22 cellular contexts compared by ENCODE assay signal in the genomic region with DNA sequence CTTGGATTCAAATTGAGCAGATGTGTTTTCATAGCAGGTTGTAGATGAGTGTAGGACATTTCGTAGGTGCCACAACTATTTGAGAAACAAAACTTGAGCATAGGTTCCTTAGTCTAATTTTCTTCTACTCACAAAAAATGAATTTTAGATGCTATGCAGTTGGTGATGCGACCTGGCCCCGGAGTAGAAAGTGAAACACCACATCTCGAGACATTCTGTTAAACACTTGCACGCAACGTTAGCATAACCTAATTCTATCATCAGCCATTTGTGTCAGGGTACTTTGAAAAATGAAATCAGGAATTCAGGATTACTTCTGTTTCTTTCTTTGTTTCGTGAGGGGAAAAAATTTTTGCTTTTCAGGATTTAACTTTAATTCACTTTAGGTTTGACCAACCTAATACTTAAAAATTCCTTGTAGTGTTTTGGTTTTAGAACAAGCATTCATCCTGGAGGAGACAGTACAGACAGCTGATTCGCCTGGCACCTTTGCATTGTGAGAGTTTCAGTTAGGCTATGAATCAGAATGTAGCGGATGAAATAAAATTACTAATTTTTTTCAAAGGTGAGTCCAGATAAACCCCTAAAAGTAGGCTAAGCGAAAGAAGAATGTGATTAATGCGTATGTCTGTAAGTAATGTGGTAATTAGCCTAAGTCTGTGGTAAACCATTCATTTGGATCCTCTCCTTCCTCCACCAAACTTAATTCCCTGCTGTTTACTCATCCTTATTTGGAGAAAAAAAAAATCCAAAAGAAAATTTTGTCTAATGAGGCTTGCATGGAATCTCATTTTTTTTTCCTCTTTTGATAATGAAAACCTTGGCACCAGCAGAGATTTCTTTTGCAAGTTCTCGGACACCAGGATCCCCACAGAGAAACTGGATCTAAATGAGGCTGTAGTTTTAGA. TPM values are rescaled to one million over a fixed set of nuclear protein-coding genes. Genes with fewer than 3 reads are reported as not detected.
DNase-seq lines count a peak whose midpoint lies in the region; ATAC-seq and TF ChIP-seq lines count a peak whose summit lies in the region.
"Had no signal": no experiment of that assay in that cellular context is flagged by ENCODE, and none has a peak within 500 bp of the region (broad histone marks: within the 10 kb centered on the region; RNA-seq: fewer than 3 reads in every experiment).

No MANE protein-coding gene starts in this region.

- peak overlapping the region; percentile 65 for H3K27ac Mint-ChIP-seq in activated T-helper 17 cell treated with anti-CD3 and anti-CD28 coated beads, Interleukin-2, amount 50 U/mL, for 72 hours
- H3K27ac Mint-ChIP-seq in mesothelial cell of epicardium = peak overlapping the region; percentile 40

- peak; percentile 9 for DNase-seq in A673 (ENCODE audit: low spot score)
- DNase-seq in mesothelial cell of epicardium (ENCODE audit: low spot score in 2 of 2, unreplicated experiment in 2 of 2) = no peak
- DNase-seq in SHP77 (lab: John Stamatoyannopoulos, UW) = no peak
- no peak for DNase-seq in GM03348 (ENCODE audit: low spot score)
- DNase-seq: AML-193; EL; GF-D8; HCEC 1CT; IMR-90; NCI-H1105; NCI-H146; NCI-H2029; NCI-H2227 treated with DMSO at 0.1 percent for 48 hours; NCI-H510A; NK-92 treated with Interleukin-12 subunit alpha and Interleukin-12 subunit beta, amount 100 ng/mL, for 24 hours had no signal

- peaks cover 5% of the 10 kb centered on the region for H3K36me3 Mint-ChIP-seq in activated T-helper 17 cell treated with anti-CD3 and anti-CD28 coated beads, Interleukin-2, amount 50 U/mL, for 72 hours (ENCODE audit: low read depth)
- peaks cover 4% of the 10 kb centered on the region for H3K36me3 Mint-ChIP-seq in mesothelial cell of epicardium

- BruUV-seq in A673 (replicated peaks; lab: Mats Ljungman, UMichigan) = no TSS peak

- H3K36me3 ChIP-seq in A673 (ENCODE audit: insufficient read depth, low read length, poor library complexity, severe bottlenecking) = no peaks in the 10 kb centered on the region

- TF ChIP-seq CTCF in A673 (conservative IDR thresholded peaks at IDR 0.05; ENCODE audit: low read depth, low read length) (no peak), mesothelial cell of epicardium (IDR thresholded peaks at IDR 0.05; ENCODE audit: unreplicated experiment) (no peak)

- peak overlapping the region; percentile 40 for H3K4me3 Mint-ChIP-seq in activated T-helper 17 cell treated with anti-CD3 and anti-CD28 coated beads, Interleukin-2, amount 50 U/mL, for 72 hours
- no peak overlapping the region for H3K4me3 Mint-ChIP-seq in mesothelial cell of epicardium
- H3K4me3 Mint-ChIP-seq: GM23338 had no signal

- H3K9me3 ChIP-seq in A673 (ENCODE audit: low read depth, low read length, poor library complexity, severe bottlenecking) = no peaks in the 10 kb centered on the region

- H3K27me3 Mint-ChIP-seq in activated T-helper 17 cell treated with anti-CD3 and anti-CD28 coated beads, Interleukin-2, amount 50 U/mL, for 72 hours = no peaks in the 10 kb centered on the region
- H3K27me3 Mint-ChIP-seq in mesothelial cell of epicardium (ENCODE audit: low read depth) = no peaks in the 10 kb centered on the region

- CTCF ChIA-PET in A673 (lab: Charles Lee) = interaction anchor here (0.7 kb wide), 1 partner anchor 21 kb away, joined by 3 read pairs; no protein-coding TSS in a partner anchor

- H3K9me3 Mint-ChIP-seq in activated T-helper 17 cell treated with anti-CD3 and anti-CD28 coated beads, Interleukin-2, amount 50 U/mL, for 72 hours = no peaks in the 10 kb centered on the region
- H3K9me3 Mint-ChIP-seq in mesothelial cell of epicardium = no peaks in the 10 kb centered on the region
- H3K9me3 Mint-ChIP-seq: GM23338 had no signal

- H3K4me3 ChIP-seq in A673 (ENCODE audit: low read depth, low read length, poor library complexity, severe bottlenecking) = no peak overlapping the region
- H3K4me3 ChIP-seq: GM23338 had no signal

- H3K4me1 Mint-ChIP-seq in activated T-helper 17 cell treated with anti-CD3 and anti-CD28 coated beads, Interleukin-2, amount 50 U/mL, for 72 hours = peaks cover 11% of the 10 kb centered on the region
- peaks cover 44% of the 10 kb centered on the region for H3K4me1 Mint-ChIP-seq in mesothelial cell of epicardium

- ATAC-seq in GM21367 (IDR thresholded peaks at IDR 0.05; ENCODE audit: unreplicated experiment) (peak; percentile 70), GM21423 (IDR thresholded peaks at IDR 0.05; ENCODE audit: unreplicated experiment) (no peak)
- peak; percentile 86 for ATAC-seq in activated T-helper 17 cell treated with anti-CD3 and anti-CD28 coated beads, Interleukin-2, amount 50 U/mL, for 72 hours (replicated peaks)
- ATAC-seq: GM23338, SK-N-SH treated with all-trans-retinoic acid at 6 μM for 48 hours had no signal

- H3K27me3 ChIP-seq in A673 (replicated peaks; ENCODE audit: insufficient read depth, low read depth, low read length, poor library complexity) = no peaks in the 10 kb centered on the region

- intact Hi-C loops in A673 (cut with micrococcal nuclease; ENCODE audit: unreplicated experiment) = no loop called here

- POLR2A ChIA-PET in A673 (lab: Charles Lee; ENCODE audit: low non-redundant PET) = no interaction called here

- H3K4me1 ChIP-seq in A673 (ENCODE audit: insufficient read depth, low read length, poor library complexity, severe bottlenecking) = peaks cover 13% of the 10 kb centered on the region

- H3K27ac ChIP-seq in A673 (ENCODE audit: low read depth, low read length, poor library complexity, severe bottlenecking) = no peak overlapping the region
- H3K27ac ChIP-seq: KMS-11, RWPE1 had no signal

RNA-seq across cellular contexts. Expression of a gene that starts 44.9 kb away (rescaled TPM):
- total RNA-seq in A673 (2021) (0.88 and 0.98 TPM in 2 replicates), mesothelial cell of epicardium (6.4 to 7.2 TPM (median 6.6 TPM) in 3 replicates)
- total RNA-seq in activated T-helper 17 cell treated with anti-CD3 and anti-CD28 coated beads, Interleukin-2, amount 50 U/mL, for 72 hours = 10 to 100 TPM in 1 of 2 donors, 1 to 10 TPM in 1; 7.3 to 17.7 TPM
